Comparison of ENCODE assay signal across 20 cellular contexts in the genomic region with DNA sequence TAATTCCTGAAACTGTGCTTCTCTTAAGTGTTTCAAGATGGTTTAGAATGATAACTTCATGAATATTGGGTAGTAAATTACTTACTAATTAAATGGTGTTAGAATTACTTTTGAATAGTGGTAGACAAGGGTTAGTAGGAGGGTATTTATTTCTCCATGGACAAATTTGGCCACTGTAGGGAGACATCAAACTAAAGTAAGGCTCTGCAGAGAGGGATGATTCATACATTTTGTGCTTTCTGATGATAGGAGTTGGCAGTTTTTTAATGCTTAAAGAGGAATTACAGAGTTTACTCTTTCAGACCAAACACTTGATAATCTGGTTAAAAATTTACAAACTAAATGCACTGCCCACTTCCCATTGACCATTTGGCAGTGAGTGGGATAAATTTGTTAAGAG.
A peak's percentile ranks its signal among the peaks of the same experiment; 100 is the strongest.
DNase-seq lines count a peak whose midpoint lies in the region; ATAC-seq and TF ChIP-seq lines count a peak whose summit lies in the region.
"Had no signal": no experiment of that assay in that cellular context is flagged by ENCODE, and none has a peak within 500 bp of the region (broad histone marks: within the 10 kb centered on the region; RNA-seq: fewer than 3 reads in every experiment).

No MANE protein-coding gene starts in this region.

- CTCF ChIA-PET in CD4-positive, alpha-beta memory T cell (lab: Charles Lee; ENCODE audit: partially characterized antibody), result no interaction called here

- TF ChIP-seq POLR2A in right lobe of liver (IDR thresholded peaks at IDR 0.05), result no peak

- no peaks in the 10 kb centered on the region for H3K36me3 ChIP-seq in right lobe of liver
- H3K36me3 ChIP-seq in CD4-positive, alpha-beta memory T cell (ENCODE audit: insufficient read depth, low read length), result no peaks in the 10 kb centered on the region

- H3K27ac ChIP-seq in right lobe of liver, result no peak overlapping the region
- no peak overlapping the region for H3K27ac ChIP-seq in CD4-positive, alpha-beta memory T cell (ENCODE audit: low read depth, low read length)
- H3K27ac ChIP-seq: coronary artery had no signal

- no peaks in the 10 kb centered on the region for H3K27me3 ChIP-seq in right lobe of liver
- H3K27me3 ChIP-seq in CD4-positive, alpha-beta memory T cell (ENCODE audit: insufficient read depth, low read length), result no peaks in the 10 kb centered on the region

- no peaks in the 10 kb centered on the region for H3K9me3 ChIP-seq in right lobe of liver
- no peaks in the 10 kb centered on the region for H3K9me3 ChIP-seq in CD4-positive, alpha-beta memory T cell (ENCODE audit: control insufficient read depth in 1 of 2, low read length in 2 of 2)

- H3K36me3 Mint-ChIP-seq in chondrocyte (ENCODE audit: low read depth), result no peaks in the 10 kb centered on the region
- H3K36me3 Mint-ChIP-seq in CD4-positive, alpha-beta memory T cell, result no peaks in the 10 kb centered on the region

- no peaks in the 10 kb centered on the region for H3K27me3 Mint-ChIP-seq in chondrocyte (ENCODE audit: low read depth)
- H3K27me3 Mint-ChIP-seq in CD4-positive, alpha-beta memory T cell, result no peaks in the 10 kb centered on the region
- H3K27me3 Mint-ChIP-seq: activated CD4-positive, alpha-beta memory T cell treated with anti-CD3 and anti-CD28 coated beads, Interleukin-2, amount 10 ng/mL, durations not matched to agents 7 days and 5 days; natural killer cell treated with Interleukin-12 subunit alpha and Interleukin-12 subunit beta and Interleukin-15 and Interleukin-18, amount 100 ng/mL, for 72 hours had no signal

- intact Hi-C loops in right lobe of liver (cut with DNase I) (no loop called here), Right ventricle myocardium superior (cut with DNase I) (no loop called here)
- intact Hi-C loops in CD4-positive, alpha-beta memory T cell (cut with micrococcal nuclease), result no loop called here

- peak; percentile 2; the same call in 1 of the 2 replicates for TF ChIP-seq CTCF in AG09319 (IDR thresholded peaks at IDR 0.05; ENCODE audit: low read depth, low read length)
- peak; percentile 58 for TF ChIP-seq CTCF in chondrocyte (IDR thresholded peaks at IDR 0.05)
- TF ChIP-seq CTCF in right lobe of liver (IDR thresholded peaks at IDR 0.05), result peak in 3 of 4 donors; percentile 9 to 12 (median 9)

- ATAC-seq in right lobe of liver (peak; percentile 69 to 98 (median 86)), Right ventricle myocardium superior (ENCODE audit: poor library complexity) (no peak)
- ATAC-seq: natural killer cell treated with Interleukin-12 subunit alpha and Interleukin-12 subunit beta and Interleukin-15 and Interleukin-18, amount 100 ng/mL, for 72 hours had no signal

- H3K27ac Mint-ChIP-seq in chondrocyte (ENCODE audit: unreplicated experiment), result no peak overlapping the region
- no peak overlapping the region for H3K27ac Mint-ChIP-seq in CD4-positive, alpha-beta memory T cell
- H3K27ac Mint-ChIP-seq: activated CD4-positive, alpha-beta memory T cell treated with anti-CD3 and anti-CD28 coated beads, Interleukin-2, amount 10 ng/mL, durations not matched to agents 7 days and 5 days; H9; natural killer cell treated with Interleukin-12 subunit alpha and Interleukin-12 subunit beta and Interleukin-15 and Interleukin-18, amount 100 ng/mL, for 72 hours; T-helper 2 cell treated with Interferon-gamma antibody and Interleukin-4, amounts not matched to agents 5 μg/mL and 100 μg/mL, for 36 hours had no signal

- POLR2A ChIA-PET in CD4-positive, alpha-beta memory T cell (lab: Charles Lee; ENCODE audit: partially characterized antibody), result no interaction called here

- peaks cover 0 to 8% (median 0%) of the 10 kb centered on the region in 4 donors for H3K4me1 ChIP-seq in right lobe of liver
- no peaks in the 10 kb centered on the region for H3K4me1 ChIP-seq in CD4-positive, alpha-beta memory T cell (ENCODE audit: insufficient read depth, low read length)

- H3K9me3 Mint-ChIP-seq in chondrocyte (ENCODE audit: low read depth), result no peaks in the 10 kb centered on the region
- H3K9me3 Mint-ChIP-seq in CD4-positive, alpha-beta memory T cell, result peaks cover 0 to 11% (median 5%) of the 10 kb centered on the region in 8 donors
- H3K9me3 Mint-ChIP-seq: activated CD4-positive, alpha-beta memory T cell treated with anti-CD3 and anti-CD28 coated beads, Interleukin-2, amount 10 ng/mL, durations not matched to agents 7 days and 5 days; H9 had no signal

- no peak for DNase-seq in AG09319 (ENCODE audit: extremely low read depth, low read depth)
- DNase-seq in HT-29 (ENCODE audit: low spot score), result peak; percentile 8
- no peak for DNase-seq in chondrocyte (ENCODE audit: low spot score)
- no peak for DNase-seq in right lobe of liver
- no peak for DNase-seq in CD4-positive, alpha-beta memory T cell
- no peak for DNase-seq in pons (ENCODE audit: low spot score)
- DNase-seq in Right ventricle myocardium superior, result no peak
- no peak for DNase-seq in DMS79 (lab: John Stamatoyannopoulos, UW)
- DNase-seq: activated CD4-positive, alpha-beta memory T cell treated with anti-CD3 and anti-CD28 coated beads, Interleukin-2, amount 10 ng/mL, durations not matched to agents 7 days and 5 days; activated naive CD4-positive, alpha-beta T cell treated with Interleukin-2 at 50 U/mL for 16 hours; activated T-cell treated with anti-CD3 and anti-CD28 coated beads, Interleukin-2, amount 50 U/mL, for 1 hour; H9; kidney glomerular epithelial cell; MV-4-11; NCI-H187; small intestine; stimulated activated CD4-positive, alpha-beta T cell treated with anti-CD3 and anti-CD28 coated beads, Interleukin-4, amount 100 ng/mL, for 24 hours had no signal

- H3K4me3 ChIP-seq in right lobe of liver, result no peak overlapping the region
- no peak overlapping the region for H3K4me3 ChIP-seq in CD4-positive, alpha-beta memory T cell (ENCODE audit: low read length in 2 of 2)
- H3K4me3 ChIP-seq: coronary artery had no signal

- H3K4me1 Mint-ChIP-seq in chondrocyte (ENCODE audit: low read depth), result peaks cover 4% of the 10 kb centered on the region
- no peaks in the 10 kb centered on the region for H3K4me1 Mint-ChIP-seq in CD4-positive, alpha-beta memory T cell
- H3K4me1 Mint-ChIP-seq: activated CD4-positive, alpha-beta memory T cell treated with anti-CD3 and anti-CD28 coated beads, Interleukin-2, amount 10 ng/mL, durations not matched to agents 7 days and 5 days; H9 had no signal

- no peak overlapping the region for H3K4me3 Mint-ChIP-seq in chondrocyte (ENCODE audit: unreplicated experiment)
- H3K4me3 Mint-ChIP-seq in CD4-positive, alpha-beta memory T cell, result no peak overlapping the region
- H3K4me3 Mint-ChIP-seq: activated CD4-positive, alpha-beta memory T cell treated with anti-CD3 and anti-CD28 coated beads, Interleukin-2, amount 10 ng/mL, durations not matched to agents 7 days and 5 days; H9; natural killer cell treated with Interleukin-12 subunit alpha and Interleukin-12 subunit beta and Interleukin-15 and Interleukin-18, amount 100 ng/mL, for 72 hours; T-helper 2 cell treated with Interferon-gamma antibody and Interleukin-4, amounts not matched to agents 5 μg/mL and 100 μg/mL, for 36 hours had no signal

Comparison
In these comparisons a context has a peak if more than half of its experiments do, and no peak if none do; other contexts are left out.
1. CTCF ChIP-seq: peak in every context shown above with its lines; median percentile 58 in chondrocyte; 9 in right lobe of liver; 2 in AG09319.